ENCODE assay signal across 1 cellular context in genomic region chr5:177113566-177114424, GRCh38.
TF ChIP-seq lines count a peak whose summit lies in the region.

No MANE protein-coding gene starts in this region.

TF ChIP-seq in HepG2, 621 proteins besides CTCF, POLR2A, EP300 and RAD21 (continued from another document and continues in another):
- no peak for TF ChIP-seq AFF4 (CRISPR knock-in tag; IDR thresholded peaks at IDR 0.05)
- no peak for TF ChIP-seq ZNF205 (CRISPR knock-in tag; IDR thresholded peaks at IDR 0.05)
- no peak for TF ChIP-seq FOXC1 (CRISPR knock-in tag; IDR thresholded peaks at IDR 0.05; ENCODE audit: borderline replicate concordance)
- no peak for TF ChIP-seq ZNF513 (CRISPR knock-in tag; conservative IDR thresholded peaks at IDR 0.05)
- TF ChIP-seq FOXO4 (CRISPR knock-in tag; conservative IDR thresholded peaks at IDR 0.05), result no peak
- TF ChIP-seq ZMYM2 (CRISPR knock-in tag; IDR thresholded peaks at IDR 0.05), result no peak
- TF ChIP-seq GABPB1 (CRISPR knock-in tag; IDR thresholded peaks at IDR 0.05), result 0 out of 2 replicates have a peak, but pooled peaks have one; percentile 24
- no peak for TF ChIP-seq ZNF75D (CRISPR knock-in tag; IDR thresholded peaks at IDR 0.05; ENCODE audit: borderline replicate concordance)
- no peak for TF ChIP-seq NR1H2 (CRISPR knock-in tag; IDR thresholded peaks at IDR 0.05; ENCODE audit: borderline replicate concordance, low read depth)
- TF ChIP-seq ZFX (CRISPR knock-in tag; IDR thresholded peaks at IDR 0.05; ENCODE audit: low read depth), result peak; percentile 5; the same call in 1 of the 2 replicates
- no peak for TF ChIP-seq ZSCAN31 (CRISPR knock-in tag; IDR thresholded peaks at IDR 0.05; ENCODE audit: low read depth)
- no peak for TF ChIP-seq ATF2 (CRISPR knock-in tag; IDR thresholded peaks at IDR 0.05)
- no peak for TF ChIP-seq KMT2A (CRISPR knock-in tag; IDR thresholded peaks at IDR 0.05)
- TF ChIP-seq DBP (CRISPR knock-in tag; IDR thresholded peaks at IDR 0.05; ENCODE audit: not compliant biosample characterization), result no peak
- TF ChIP-seq ZNF782 (CRISPR knock-in tag; IDR thresholded peaks at IDR 0.05; ENCODE audit: borderline replicate concordance), result no peak
- TF ChIP-seq ARID3A (IDR thresholded peaks at IDR 0.05; ENCODE audit: low read depth, low read length), result no peak
- TF ChIP-seq ZNF879 (CRISPR knock-in tag; IDR thresholded peaks at IDR 0.05), result no peak
- TF ChIP-seq TCF12 (IDR thresholded peaks at IDR 0.05), result no peak
- TF ChIP-seq TCF12 (CRISPR knock-in tag; IDR thresholded peaks at IDR 0.05), result no peak
- peak; percentile 9; the same call in 1 of the 2 replicates for TF ChIP-seq SAP130 (CRISPR knock-in tag; IDR thresholded peaks at IDR 0.05; ENCODE audit: low read depth)
- TF ChIP-seq HOMEZ (CRISPR knock-in tag; IDR thresholded peaks at IDR 0.05; ENCODE audit: low read depth), result no peak
- no peak for TF ChIP-seq HINFP (CRISPR knock-in tag; IDR thresholded peaks at IDR 0.05; ENCODE audit: low read depth)
- no peak for TF ChIP-seq ZBTB40 (IDR thresholded peaks at IDR 0.05)
- TF ChIP-seq ZBTB40 (CRISPR knock-in tag; IDR thresholded peaks at IDR 0.05), result no peak
- no peak for TF ChIP-seq HNF1B (CRISPR knock-in tag; IDR thresholded peaks at IDR 0.05)
- no peak for TF ChIP-seq HOXA5 (CRISPR knock-in tag; IDR thresholded peaks at IDR 0.05)
- TF ChIP-seq SP2 (CRISPR knock-in tag; IDR thresholded peaks at IDR 0.05), result no peak
- no peak for TF ChIP-seq THYN1 (CRISPR knock-in tag; IDR thresholded peaks at IDR 0.05; ENCODE audit: borderline replicate concordance, low read depth)
- 0 out of 2 replicates have a peak, but pooled peaks have one; percentile 12 for TF ChIP-seq MYC (CRISPR knock-in tag; IDR thresholded peaks at IDR 0.05; ENCODE audit: borderline replicate concordance)
- no peak for TF ChIP-seq MLLT10 (CRISPR knock-in tag; IDR thresholded peaks at IDR 0.05)
